Comparison of ENCODE assay signal across 1 cellular context in the genomic region with DNA sequence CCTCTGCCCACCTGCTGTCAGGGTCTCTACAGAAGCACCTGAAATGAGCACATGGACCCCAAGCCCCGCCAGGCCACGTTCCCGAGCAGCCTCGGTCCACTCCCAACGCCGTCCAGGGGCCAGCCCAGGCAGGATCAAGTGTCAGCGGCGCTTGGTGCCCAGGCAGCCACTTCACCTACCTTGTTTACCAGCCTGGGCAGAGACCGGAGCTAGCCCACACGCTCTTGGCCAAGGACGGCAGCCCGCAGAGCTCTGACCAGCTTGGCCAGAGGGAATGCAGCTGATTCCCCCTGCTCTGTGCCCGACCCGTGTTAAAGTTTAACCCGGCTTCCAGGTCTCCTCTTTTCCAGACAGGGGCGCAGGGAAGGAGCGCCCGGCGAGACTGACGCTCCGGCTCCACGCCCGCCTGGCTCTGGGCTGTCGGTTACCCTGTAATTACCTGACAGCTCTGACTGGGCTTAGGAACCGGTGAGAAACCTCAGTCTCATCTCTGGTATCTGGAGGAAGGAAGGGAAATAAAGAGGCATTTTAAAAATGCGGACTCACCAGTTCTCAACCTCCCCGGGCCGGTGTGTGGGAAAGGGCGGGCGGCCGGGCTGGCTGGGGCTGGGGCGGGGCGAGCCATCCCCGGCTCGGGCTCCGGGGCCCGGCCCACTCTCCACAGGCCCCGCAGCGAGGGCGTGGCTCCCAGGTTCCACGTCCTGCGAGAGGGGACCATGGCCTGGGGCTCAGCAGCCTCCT.
TF ChIP-seq lines count a peak whose summit lies in the region.

No MANE protein-coding gene starts in this region.

TF ChIP-seq in HepG2, 621 proteins besides CTCF, POLR2A, EP300 and RAD21 (continued from another document and continues in another):
- TF ChIP-seq, protein P1, sequence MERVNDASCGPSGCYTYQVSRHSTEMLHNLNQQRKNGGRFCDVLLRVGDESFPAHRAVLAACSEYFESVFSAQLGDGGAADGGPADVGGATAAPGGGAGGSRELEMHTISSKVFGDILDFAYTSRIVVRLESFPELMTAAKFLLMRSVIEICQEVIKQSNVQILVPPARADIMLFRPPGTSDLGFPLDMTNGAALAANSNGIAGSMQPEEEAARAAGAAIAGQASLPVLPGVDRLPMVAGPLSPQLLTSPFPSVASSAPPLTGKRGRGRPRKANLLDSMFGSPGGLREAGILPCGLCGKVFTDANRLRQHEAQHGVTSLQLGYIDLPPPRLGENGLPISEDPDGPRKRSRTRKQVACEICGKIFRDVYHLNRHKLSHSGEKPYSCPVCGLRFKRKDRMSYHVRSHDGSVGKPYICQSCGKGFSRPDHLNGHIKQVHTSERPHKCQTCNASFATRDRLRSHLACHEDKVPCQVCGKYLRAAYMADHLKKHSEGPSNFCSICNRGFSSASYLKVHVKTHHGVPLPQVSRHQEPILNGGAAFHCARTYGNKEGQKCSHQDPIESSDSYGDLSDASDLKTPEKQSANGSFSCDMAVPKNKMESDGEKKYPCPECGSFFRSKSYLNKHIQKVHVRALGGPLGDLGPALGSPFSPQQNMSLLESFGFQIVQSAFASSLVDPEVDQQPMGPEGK (CRISPR knock-in tag; IDR thresholded peaks at IDR 0.05): peak; percentile 63; the same call in 1 of the 2 replicates
- TF ChIP-seq HCFC1 (IDR thresholded peaks at IDR 0.05; ENCODE audit: low read depth, low read length) (no peak), NKX3-1 (CRISPR knock-in tag; IDR thresholded peaks at IDR 0.05) (no peak), HNRNPL (IDR thresholded peaks at IDR 0.05; ENCODE audit: low read depth, low read length) (peak; percentile 100), POLR2G (IDR thresholded peaks at IDR 0.05; ENCODE audit: low read depth, low read length) (peak; percentile 86), ZNF20 (CRISPR knock-in tag; IDR thresholded peaks at IDR 0.05) (no peak), ZNF383 (CRISPR knock-in tag; IDR thresholded peaks at IDR 0.05; ENCODE audit: borderline replicate concordance) (no peak), RBAK (CRISPR knock-in tag; IDR thresholded peaks at IDR 0.05) (peak; percentile 16; the same call in 1 of the 2 replicates), NFKB2 (CRISPR knock-in tag; IDR thresholded peaks at IDR 0.05; ENCODE audit: borderline replicate concordance) (no peak; the same call in 1 of the 2 replicates), ZNF782 (CRISPR knock-in tag; IDR thresholded peaks at IDR 0.05; ENCODE audit: borderline replicate concordance) (peak; percentile 28; the same call in 1 of the 2 replicates), ZEB1 (IDR thresholded peaks at IDR 0.05; ENCODE audit: insufficient replicate concordance, low read depth) (no peak), ZNF749 (CRISPR knock-in tag; IDR thresholded peaks at IDR 0.05; ENCODE audit: borderline replicate concordance) (0 out of 2 replicates have a peak, but pooled peaks have one; percentile 65), ZMAT3 (CRISPR knock-in tag; conservative IDR thresholded peaks at IDR 0.05) (0 out of 2 replicates have a peak, but pooled peaks have one; percentile 37), DPF2 (CRISPR knock-in tag; IDR thresholded peaks at IDR 0.05; ENCODE audit: borderline replicate concordance, low read depth) (0 out of 2 replicates have a peak, but pooled peaks have one; percentile 27), MAFF (IDR thresholded peaks at IDR 0.05; ENCODE audit: low read depth, low read length) (peak; percentile 33; the same call in 1 of the 2 replicates), ZNF230 (CRISPR knock-in tag; IDR thresholded peaks at IDR 0.05) (no peak), ZNF501 (CRISPR knock-in tag; IDR thresholded peaks at IDR 0.05) (peak; percentile 94; the same call in 1 of the 2 replicates), ZNF547 (CRISPR knock-in tag; IDR thresholded peaks at IDR 0.05) (peak; percentile 79), SNAI1 (CRISPR knock-in tag; IDR thresholded peaks at IDR 0.05; ENCODE audit: borderline replicate concordance) (peak; percentile 66; the same call in 1 of the 2 replicates), FIP1L1 (IDR thresholded peaks at IDR 0.05; ENCODE audit: borderline replicate concordance, insufficient read depth, low read depth, low read length) (peak; percentile 67; the same call in 1 of the 2 replicates), HDAC1 (CRISPR knock-in tag; IDR thresholded peaks at IDR 0.05) (peak; percentile 91), TEAD3 (CRISPR knock-in tag; optimal IDR thresholded peaks at IDR 0.05; ENCODE audit: borderline replicate concordance) (peak; percentile 84)
- TF ChIP-seq, protein P2, sequence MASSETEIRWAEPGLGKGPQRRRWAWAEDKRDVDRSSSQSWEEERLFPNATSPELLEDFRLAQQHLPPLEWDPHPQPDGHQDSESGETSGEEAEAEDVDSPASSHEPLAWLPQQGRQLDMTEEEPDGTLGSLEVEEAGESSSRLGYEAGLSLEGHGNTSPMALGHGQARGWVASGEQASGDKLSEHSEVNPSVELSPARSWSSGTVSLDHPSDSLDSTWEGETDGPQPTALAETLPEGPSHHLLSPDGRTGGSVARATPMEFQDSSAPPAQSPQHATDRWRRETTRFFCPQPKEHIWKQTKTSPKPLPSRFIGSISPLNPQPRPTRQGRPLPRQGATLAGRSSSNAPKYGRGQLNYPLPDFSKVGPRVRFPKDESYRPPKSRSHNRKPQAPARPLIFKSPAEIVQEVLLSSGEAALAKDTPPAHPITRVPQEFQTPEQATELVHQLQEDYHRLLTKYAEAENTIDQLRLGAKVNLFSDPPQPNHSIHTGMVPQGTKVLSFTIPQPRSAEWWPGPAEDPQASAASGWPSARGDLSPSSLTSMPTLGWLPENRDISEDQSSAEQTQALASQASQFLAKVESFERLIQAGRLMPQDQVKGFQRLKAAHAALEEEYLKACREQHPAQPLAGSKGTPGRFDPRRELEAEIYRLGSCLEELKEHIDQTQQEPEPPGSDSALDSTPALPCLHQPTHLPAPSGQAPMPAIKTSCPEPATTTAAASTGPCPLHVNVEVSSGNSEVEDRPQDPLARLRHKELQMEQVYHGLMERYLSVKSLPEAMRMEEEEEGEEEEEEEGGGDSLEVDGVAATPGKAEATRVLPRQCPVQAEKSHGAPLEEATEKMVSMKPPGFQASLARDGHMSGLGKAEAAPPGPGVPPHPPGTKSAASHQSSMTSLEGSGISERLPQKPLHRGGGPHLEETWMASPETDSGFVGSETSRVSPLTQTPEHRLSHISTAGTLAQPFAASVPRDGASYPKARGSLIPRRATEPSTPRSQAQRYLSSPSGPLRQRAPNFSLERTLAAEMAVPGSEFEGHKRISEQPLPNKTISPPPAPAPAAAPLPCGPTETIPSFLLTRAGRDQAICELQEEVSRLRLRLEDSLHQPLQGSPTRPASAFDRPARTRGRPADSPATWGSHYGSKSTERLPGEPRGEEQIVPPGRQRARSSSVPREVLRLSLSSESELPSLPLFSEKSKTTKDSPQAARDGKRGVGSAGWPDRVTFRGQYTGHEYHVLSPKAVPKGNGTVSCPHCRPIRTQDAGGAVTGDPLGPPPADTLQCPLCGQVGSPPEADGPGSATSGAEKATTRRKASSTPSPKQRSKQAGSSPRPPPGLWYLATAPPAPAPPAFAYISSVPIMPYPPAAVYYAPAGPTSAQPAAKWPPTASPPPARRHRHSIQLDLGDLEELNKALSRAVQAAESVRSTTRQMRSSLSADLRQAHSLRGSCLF (CRISPR knock-in tag; IDR thresholded peaks at IDR 0.05; ENCODE audit: borderline replicate concordance): no peak
- TF ChIP-seq, protein P3, sequence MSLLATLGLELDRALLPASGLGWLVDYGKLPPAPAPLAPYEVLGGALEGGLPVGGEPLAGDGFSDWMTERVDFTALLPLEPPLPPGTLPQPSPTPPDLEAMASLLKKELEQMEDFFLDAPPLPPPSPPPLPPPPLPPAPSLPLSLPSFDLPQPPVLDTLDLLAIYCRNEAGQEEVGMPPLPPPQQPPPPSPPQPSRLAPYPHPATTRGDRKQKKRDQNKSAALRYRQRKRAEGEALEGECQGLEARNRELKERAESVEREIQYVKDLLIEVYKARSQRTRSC (CRISPR knock-in tag; IDR thresholded peaks at IDR 0.05; ENCODE audit: low read depth): no peak
- TF ChIP-seq, protein P4, sequence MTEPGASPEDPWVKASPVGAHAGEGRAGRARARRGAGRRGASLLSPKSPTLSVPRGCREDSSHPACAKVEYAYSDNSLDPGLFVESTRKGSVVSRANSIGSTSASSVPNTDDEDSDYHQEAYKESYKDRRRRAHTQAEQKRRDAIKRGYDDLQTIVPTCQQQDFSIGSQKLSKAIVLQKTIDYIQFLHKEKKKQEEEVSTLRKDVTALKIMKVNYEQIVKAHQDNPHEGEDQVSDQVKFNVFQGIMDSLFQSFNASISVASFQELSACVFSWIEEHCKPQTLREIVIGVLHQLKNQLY (CRISPR knock-in tag; IDR thresholded peaks at IDR 0.05): 0 out of 2 replicates have a peak, but pooled peaks have one; percentile 47
- TF ChIP-seq, protein P5, sequence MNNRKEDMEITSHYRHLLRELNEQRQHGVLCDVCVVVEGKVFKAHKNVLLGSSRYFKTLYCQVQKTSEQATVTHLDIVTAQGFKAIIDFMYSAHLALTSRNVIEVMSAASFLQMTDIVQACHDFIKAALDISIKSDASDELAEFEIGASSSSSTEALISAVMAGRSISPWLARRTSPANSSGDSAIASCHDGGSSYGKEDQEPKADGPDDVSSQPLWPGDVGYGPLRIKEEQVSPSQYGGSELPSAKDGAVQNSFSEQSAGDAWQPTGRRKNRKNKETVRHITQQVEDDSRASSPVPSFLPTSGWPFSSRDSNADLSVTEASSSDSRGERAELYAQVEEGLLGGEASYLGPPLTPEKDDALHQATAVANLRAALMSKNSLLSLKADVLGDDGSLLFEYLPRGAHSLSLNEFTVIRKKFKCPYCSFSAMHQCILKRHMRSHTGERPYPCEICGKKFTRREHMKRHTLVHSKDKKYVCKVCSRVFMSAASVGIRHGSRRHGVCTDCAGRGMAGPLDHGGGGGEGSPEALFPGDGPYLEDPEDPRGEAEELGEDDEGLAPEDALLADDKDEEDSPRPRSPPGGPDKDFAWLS (CRISPR knock-in tag; IDR thresholded peaks at IDR 0.05; ENCODE audit: borderline replicate concordance): peak; percentile 68; the same call in 1 of the 2 replicates
- TF ChIP-seq, protein P6, sequence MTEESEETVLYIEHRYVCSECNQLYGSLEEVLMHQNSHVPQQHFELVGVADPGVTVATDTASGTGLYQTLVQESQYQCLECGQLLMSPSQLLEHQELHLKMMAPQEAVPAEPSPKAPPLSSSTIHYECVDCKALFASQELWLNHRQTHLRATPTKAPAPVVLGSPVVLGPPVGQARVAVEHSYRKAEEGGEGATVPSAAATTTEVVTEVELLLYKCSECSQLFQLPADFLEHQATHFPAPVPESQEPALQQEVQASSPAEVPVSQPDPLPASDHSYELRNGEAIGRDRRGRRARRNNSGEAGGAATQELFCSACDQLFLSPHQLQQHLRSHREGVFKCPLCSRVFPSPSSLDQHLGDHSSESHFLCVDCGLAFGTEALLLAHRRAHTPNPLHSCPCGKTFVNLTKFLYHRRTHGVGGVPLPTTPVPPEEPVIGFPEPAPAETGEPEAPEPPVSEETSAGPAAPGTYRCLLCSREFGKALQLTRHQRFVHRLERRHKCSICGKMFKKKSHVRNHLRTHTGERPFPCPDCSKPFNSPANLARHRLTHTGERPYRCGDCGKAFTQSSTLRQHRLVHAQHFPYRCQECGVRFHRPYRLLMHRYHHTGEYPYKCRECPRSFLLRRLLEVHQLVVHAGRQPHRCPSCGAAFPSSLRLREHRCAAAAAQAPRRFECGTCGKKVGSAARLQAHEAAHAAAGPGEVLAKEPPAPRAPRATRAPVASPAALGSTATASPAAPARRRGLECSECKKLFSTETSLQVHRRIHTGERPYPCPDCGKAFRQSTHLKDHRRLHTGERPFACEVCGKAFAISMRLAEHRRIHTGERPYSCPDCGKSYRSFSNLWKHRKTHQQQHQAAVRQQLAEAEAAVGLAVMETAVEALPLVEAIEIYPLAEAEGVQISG (CRISPR knock-in tag; IDR thresholded peaks at IDR 0.05): peak; percentile 57; the same call in 1 of the 2 replicates
- TF ChIP-seq, protein P7, sequence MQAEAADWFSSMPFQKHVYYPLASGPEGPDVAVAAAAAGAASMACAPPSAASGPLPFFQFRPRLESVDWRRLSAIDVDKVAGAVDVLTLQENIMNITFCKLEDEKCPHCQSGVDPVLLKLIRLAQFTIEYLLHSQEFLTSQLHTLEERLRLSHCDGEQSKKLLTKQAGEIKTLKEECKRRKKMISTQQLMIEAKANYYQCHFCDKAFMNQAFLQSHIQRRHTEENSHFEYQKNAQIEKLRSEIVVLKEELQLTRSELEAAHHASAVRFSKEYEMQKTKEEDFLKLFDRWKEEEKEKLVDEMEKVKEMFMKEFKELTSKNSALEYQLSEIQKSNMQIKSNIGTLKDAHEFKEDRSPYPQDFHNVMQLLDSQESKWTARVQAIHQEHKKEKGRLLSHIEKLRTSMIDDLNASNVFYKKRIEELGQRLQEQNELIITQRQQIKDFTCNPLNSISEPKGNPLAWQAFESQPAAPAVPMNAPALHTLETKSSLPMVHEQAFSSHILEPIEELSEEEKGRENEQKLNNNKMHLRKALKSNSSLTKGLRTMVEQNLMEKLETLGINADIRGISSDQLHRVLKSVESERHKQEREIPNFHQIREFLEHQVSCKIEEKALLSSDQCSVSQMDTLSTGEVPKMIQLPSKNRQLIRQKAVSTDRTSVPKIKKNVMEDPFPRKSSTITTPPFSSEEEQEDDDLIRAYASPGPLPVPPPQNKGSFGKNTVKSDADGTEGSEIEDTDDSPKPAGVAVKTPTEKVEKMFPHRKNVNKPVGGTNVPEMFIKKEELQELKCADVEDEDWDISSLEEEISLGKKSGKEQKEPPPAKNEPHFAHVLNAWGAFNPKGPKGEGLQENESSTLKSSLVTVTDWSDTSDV (CRISPR knock-in tag; IDR thresholded peaks at IDR 0.05): peak; percentile 63; the same call in 1 of the 2 replicates
- TF ChIP-seq, protein P8, sequence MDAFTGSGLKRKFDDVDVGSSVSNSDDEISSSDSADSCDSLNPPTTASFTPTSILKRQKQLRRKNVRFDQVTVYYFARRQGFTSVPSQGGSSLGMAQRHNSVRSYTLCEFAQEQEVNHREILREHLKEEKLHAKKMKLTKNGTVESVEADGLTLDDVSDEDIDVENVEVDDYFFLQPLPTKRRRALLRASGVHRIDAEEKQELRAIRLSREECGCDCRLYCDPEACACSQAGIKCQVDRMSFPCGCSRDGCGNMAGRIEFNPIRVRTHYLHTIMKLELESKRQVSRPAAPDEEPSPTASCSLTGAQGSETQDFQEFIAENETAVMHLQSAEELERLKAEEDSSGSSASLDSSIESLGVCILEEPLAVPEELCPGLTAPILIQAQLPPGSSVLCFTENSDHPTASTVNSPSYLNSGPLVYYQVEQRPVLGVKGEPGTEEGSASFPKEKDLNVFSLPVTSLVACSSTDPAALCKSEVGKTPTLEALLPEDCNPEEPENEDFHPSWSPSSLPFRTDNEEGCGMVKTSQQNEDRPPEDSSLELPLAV (CRISPR knock-in tag; conservative IDR thresholded peaks at IDR 0.05; ENCODE audit: low read depth): no peak
- TF ChIP-seq, protein P9, sequence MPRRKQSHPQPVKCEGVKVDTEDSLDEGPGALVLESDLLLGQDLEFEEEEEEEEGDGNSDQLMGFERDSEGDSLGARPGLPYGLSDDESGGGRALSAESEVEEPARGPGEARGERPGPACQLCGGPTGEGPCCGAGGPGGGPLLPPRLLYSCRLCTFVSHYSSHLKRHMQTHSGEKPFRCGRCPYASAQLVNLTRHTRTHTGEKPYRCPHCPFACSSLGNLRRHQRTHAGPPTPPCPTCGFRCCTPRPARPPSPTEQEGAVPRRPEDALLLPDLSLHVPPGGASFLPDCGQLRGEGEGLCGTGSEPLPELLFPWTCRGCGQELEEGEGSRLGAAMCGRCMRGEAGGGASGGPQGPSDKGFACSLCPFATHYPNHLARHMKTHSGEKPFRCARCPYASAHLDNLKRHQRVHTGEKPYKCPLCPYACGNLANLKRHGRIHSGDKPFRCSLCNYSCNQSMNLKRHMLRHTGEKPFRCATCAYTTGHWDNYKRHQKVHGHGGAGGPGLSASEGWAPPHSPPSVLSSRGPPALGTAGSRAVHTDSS (CRISPR knock-in tag; conservative IDR thresholded peaks at IDR 0.05): no peak
